In the genomic region with DNA sequence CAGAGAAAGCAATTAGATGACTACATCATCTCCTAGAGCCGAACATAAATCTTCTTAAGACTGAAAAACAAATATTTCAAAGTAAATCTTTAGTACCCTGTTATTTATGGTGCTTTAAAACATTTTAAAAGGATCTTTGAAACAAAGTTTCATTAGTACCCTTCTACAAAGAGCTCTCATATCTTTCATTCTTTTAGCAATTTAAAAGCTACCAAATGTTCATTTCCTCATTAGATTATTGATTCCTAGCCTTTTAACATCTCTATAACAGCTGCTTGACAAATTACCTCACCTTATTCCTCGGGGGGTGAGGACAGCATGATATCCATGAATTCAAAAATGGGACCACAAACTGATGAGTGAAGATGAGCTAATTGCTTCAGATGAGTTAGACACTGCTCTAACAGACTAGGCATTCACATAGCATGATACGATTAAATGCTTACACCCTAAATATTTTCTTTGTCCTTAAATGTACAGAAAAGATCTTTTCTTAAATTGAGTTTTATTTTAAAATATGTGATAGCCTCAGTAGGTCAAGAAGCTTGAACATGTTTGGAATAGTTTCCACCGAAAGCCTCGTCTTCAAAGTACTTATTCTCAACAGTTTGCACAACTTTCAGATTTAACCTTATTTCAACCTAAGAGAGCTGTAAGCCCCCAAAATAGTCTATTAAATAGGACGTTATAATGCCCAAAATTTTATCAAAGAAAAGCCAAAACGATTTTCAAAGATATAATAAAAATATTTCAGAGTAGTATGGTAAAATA, we compare ENCODE assay signal across 9 cellular contexts. TPM values are rescaled to one million over a fixed set of nuclear protein-coding genes. Genes with fewer than 3 reads are reported as not detected.
DNase-seq lines count a peak whose midpoint lies in the region; TF ChIP-seq lines count a peak whose summit lies in the region.
"Had no signal": no experiment of that assay in that cellular context is flagged by ENCODE, and none has a peak within 500 bp of the region (broad histone marks: within the 10 kb centered on the region; RNA-seq: fewer than 3 reads in every experiment).

No MANE protein-coding gene starts in this region.

- CTCF ChIA-PET in AG04450 (lab: Charles Lee), result interaction anchor here (0.5 to 4.8 kb wide), 10 partner anchors 15 to 1437 kb away, joined by 3 to 63 read pairs (median 5); a partner anchor contains a TSS
- CTCF ChIA-PET in HEK293T (lab: Yijun Ruan, JAX), result interaction anchor here (0.6 to 4.0 kb wide), 6 partner anchors 16 to 159 kb away, joined by 3 to 27 read pairs (median 5); a partner anchor contains a TSS

- peaks cover 4% of the 10 kb centered on the region; the same call in 1 of the 2 replicates for H3K9me3 ChIP-seq in AG04450 (ENCODE audit: control insufficient read depth, insufficient read depth, low read length)
- H3K9me3 ChIP-seq in muscle layer of duodenum (ENCODE audit: control insufficient read depth in 1 of 2, low read length in 2 of 2), result no peaks in the 10 kb centered on the region

- DNase-seq in AG04450 (ENCODE audit: low read depth, low spot score) (no peak), HEK293T (ENCODE audit: extremely low spot score) (no peak), astrocyte of the spinal cord (ENCODE audit: low read depth, low spot score) (peak; percentile 16), NCI-H2171 (lab: John Stamatoyannopoulos, UW) (no peak), UCSD-AML1 (lab: John Stamatoyannopoulos, UW; ENCODE audit: unreplicated experiment) (no peak), NCI-H2107 (lab: John Stamatoyannopoulos, UW) (no peak), NCI-H345 (lab: John Stamatoyannopoulos, UW) (no peak)
- DNase-seq: activated gamma-delta T cell treated with Interleukin-2 at 50 U/mL for 16 hours had no signal

- POLR2A ChIA-PET in AG04450 (lab: Yijun Ruan, JAX), result interaction anchor here (0.6 to 2.3 kb wide), 2 partner anchors 30 to 159 kb away, joined by 5 to 10 read pairs; a partner anchor contains a TSS
- POLR2A ChIA-PET in HEK293T (lab: Yijun Ruan, JAX), result interaction anchor here (0.7 to 5.7 kb wide), 7 partner anchors 15 to 159 kb away, joined by 3 to 80 read pairs (median 12); a partner anchor contains a TSS

- peaks cover 7 to 20% of the 10 kb centered on the region in 2 donors for H3K4me1 ChIP-seq in muscle layer of duodenum (ENCODE audit: control insufficient read depth in 1 of 2, insufficient read depth in 2 of 2, low read length in 2 of 2)

- TF ChIP-seq CTCF in AG04450 (IDR thresholded peaks at IDR 0.05; ENCODE audit: low read depth, low read length), result no peak
- TF ChIP-seq CTCF in astrocyte of the spinal cord (IDR thresholded peaks at IDR 0.05; ENCODE audit: low read depth, low read length), result no peak

- in situ Hi-C loops in astrocyte of the spinal cord (cut with HindIII; ENCODE audit: low sequenced_read_pairs), result no loop called here

- H3K36me3 ChIP-seq in muscle layer of duodenum (ENCODE audit: control insufficient read depth in 1 of 2, insufficient read depth in 2 of 2, low read length in 2 of 2), result peaks cover 0 to 18% of the 10 kb centered on the region in 2 donors

- H3K4me3 ChIP-seq in AG04450 (ENCODE audit: low read depth, low read length) (peak overlapping the region; percentile 90), astrocyte of the spinal cord (ENCODE audit: low read depth, low read length) (peak overlapping the region; percentile 74), muscle layer of duodenum (ENCODE audit: low read depth in 1 of 2, low read length in 2 of 2) (peak overlapping the region; percentile 79 to 95)

- no peaks in the 10 kb centered on the region for H3K27me3 ChIP-seq in AG04450 (ENCODE audit: control insufficient read depth, insufficient read depth, low read length)
- no peaks in the 10 kb centered on the region for H3K27me3 ChIP-seq in muscle layer of duodenum (ENCODE audit: low read depth, low read length)

- H3K27ac ChIP-seq in AG04450 (ENCODE audit: low read depth, low read length) (no peak overlapping the region), muscle layer of duodenum (ENCODE audit: low read length) (peak overlapping the region; percentile 98)

TF ChIP-seq in HEK293T, 16 proteins besides CTCF, POLR2A, EP300 and RAD21:
- TF ChIP-seq FOXK2 (IDR thresholded peaks at IDR 0.05), result no peak
- no peak for TF ChIP-seq TARDBP (IDR thresholded peaks at IDR 0.05)
- no peak for TF ChIP-seq BHLHE40 (IDR thresholded peaks at IDR 0.05; ENCODE audit: borderline replicate concordance)
- TF ChIP-seq, protein P1, sequence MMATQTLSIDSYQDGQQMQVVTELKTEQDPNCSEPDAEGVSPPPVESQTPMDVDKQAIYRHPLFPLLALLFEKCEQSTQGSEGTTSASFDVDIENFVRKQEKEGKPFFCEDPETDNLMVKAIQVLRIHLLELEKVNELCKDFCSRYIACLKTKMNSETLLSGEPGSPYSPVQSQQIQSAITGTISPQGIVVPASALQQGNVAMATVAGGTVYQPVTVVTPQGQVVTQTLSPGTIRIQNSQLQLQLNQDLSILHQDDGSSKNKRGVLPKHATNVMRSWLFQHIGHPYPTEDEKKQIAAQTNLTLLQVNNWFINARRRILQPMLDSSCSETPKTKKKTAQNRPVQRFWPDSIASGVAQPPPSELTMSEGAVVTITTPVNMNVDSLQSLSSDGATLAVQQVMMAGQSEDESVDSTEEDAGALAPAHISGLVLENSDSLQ (IDR thresholded peaks at IDR 0.05), result peak; percentile 96
- TF ChIP-seq SP1 (IDR thresholded peaks at IDR 0.05), result no peak
- TF ChIP-seq SUZ12 (IDR thresholded peaks at IDR 0.05), result no peak
- peak; percentile 65; the same call in 1 of the 2 replicates for TF ChIP-seq ZNF384 (IDR thresholded peaks at IDR 0.05)
- no peak for TF ChIP-seq HDGF (IDR thresholded peaks at IDR 0.05; ENCODE audit: borderline replicate concordance)
- peak; percentile 81; the same call in 1 of the 2 replicates for TF ChIP-seq LEF1 (IDR thresholded peaks at IDR 0.05; ENCODE audit: borderline replicate concordance)
- no peak for TF ChIP-seq FOXA1 (IDR thresholded peaks at IDR 0.05)
- TF ChIP-seq ELF4 (IDR thresholded peaks at IDR 0.05), result no peak
- peak; percentile 89 for TF ChIP-seq CTBP1 (IDR thresholded peaks at IDR 0.05; ENCODE audit: borderline replicate concordance)
- TF ChIP-seq L3MBTL2 (conservative IDR thresholded peaks at IDR 0.05), result peak; percentile 33; the same call in 1 of the 2 replicates

RNA-seq across cellular contexts. Expression of a gene that starts 2.1 kb away (rescaled TPM):
- polyA plus RNA-seq in AG04450 (2011; rRNA removed), result 4.5 and 6.0 TPM in 2 replicates
- 8.6 and 12.3 TPM in 2 replicates for polyA minus RNA-seq in AG04450 (2011; rRNA and poly(A)+ RNA removed)

RNA-seq across cellular contexts. Expression of a gene that starts 15.5 kb away (rescaled TPM):
- polyA plus RNA-seq in AG04450 (2011; rRNA removed), result 9.0 and 13.1 TPM in 2 replicates
- 4.2 and 5.0 TPM in 2 replicates for polyA minus RNA-seq in AG04450 (2011; rRNA and poly(A)+ RNA removed)
